ENCODE assay signal across 18 cellular contexts in genomic region chr14:89451229-89451628, GRCh38.
"Had no signal": no experiment of that assay in that cellular context is flagged by ENCODE, and none has a peak within 500 bp of the region (broad histone marks: within the 10 kb centered on the region; RNA-seq: fewer than 3 reads in every experiment).

No MANE protein-coding gene starts in this region.

- H3K36me3 ChIP-seq: esophagus squamous epithelium, gastroesophageal sphincter, neutrophil, thoracic aorta, transverse colon had no signal

- H3K9me3 ChIP-seq: esophagus squamous epithelium, gastroesophageal sphincter, mucosa of descending colon, neutrophil, thoracic aorta, transverse colon had no signal

- H3K27ac Mint-ChIP-seq: dendritic cell treated with granulocyte-macrophage colony-stimulating factor and Interleukin-4, amounts not matched to agents 40 ng/mL and 50 ng/mL, for 4 days had no signal

- H3K27ac ChIP-seq: esophagus squamous epithelium, gastroesophageal sphincter, neutrophil, thoracic aorta, transverse colon had no signal

- H3K4me1 ChIP-seq: esophagus squamous epithelium, gastroesophageal sphincter had no signal

- ATAC-seq: gastroesophageal sphincter; left cardiac atrium; mucosa of descending colon; naive thymus-derived CD8-positive, alpha-beta T cell; stimulated activated naive B cell treated with anti-CD40 and anti-IgM and Interleukin-4, amounts not matched to agents 10 μg/mL and 1 μg/mL and 100 μg/mL, for 72 hours; stimulated activated naive CD8-positive, alpha-beta T cell treated with anti-CD3 and anti-CD28 coated beads, Interleukin-15, amount 100 ng/mL, for 72 hours had no signal

- H3K4me3 Mint-ChIP-seq: dendritic cell treated with granulocyte-macrophage colony-stimulating factor and Interleukin-4, amounts not matched to agents 40 ng/mL and 50 ng/mL, for 4 days; immature natural killer cell; naive thymus-derived CD8-positive, alpha-beta T cell; stimulated activated naive B cell treated with anti-CD40 and anti-IgM and Interleukin-4, amounts not matched to agents 10 μg/mL and 1 μg/mL and 100 μg/mL, for 72 hours; stimulated activated naive CD8-positive, alpha-beta T cell treated with anti-CD3 and anti-CD28 coated beads, Interleukin-15, amount 100 ng/mL, for 72 hours had no signal

- H3K27me3 ChIP-seq: esophagus squamous epithelium, gastroesophageal sphincter, neutrophil, transverse colon had no signal

- H3K9me3 Mint-ChIP-seq: dendritic cell treated with granulocyte-macrophage colony-stimulating factor and Interleukin-4, amounts not matched to agents 40 ng/mL and 50 ng/mL, for 4 days; immature natural killer cell; naive thymus-derived CD8-positive, alpha-beta T cell; stimulated activated naive B cell treated with anti-CD40 and anti-IgM and Interleukin-4, amounts not matched to agents 10 μg/mL and 1 μg/mL and 100 μg/mL, for 72 hours; stimulated activated naive CD8-positive, alpha-beta T cell treated with anti-CD3 and anti-CD28 coated beads, Interleukin-15, amount 100 ng/mL, for 72 hours had no signal

- H3K4me3 ChIP-seq: esophagus squamous epithelium, gastroesophageal sphincter, mucosa of descending colon, thoracic aorta, transverse colon had no signal

- H3K27me3 Mint-ChIP-seq: dendritic cell treated with granulocyte-macrophage colony-stimulating factor and Interleukin-4, amounts not matched to agents 40 ng/mL and 50 ng/mL, for 4 days; naive thymus-derived CD8-positive, alpha-beta T cell; stimulated activated naive B cell treated with anti-CD40 and anti-IgM and Interleukin-4, amounts not matched to agents 10 μg/mL and 1 μg/mL and 100 μg/mL, for 72 hours; stimulated activated naive CD8-positive, alpha-beta T cell treated with anti-CD3 and anti-CD28 coated beads, Interleukin-15, amount 100 ng/mL, for 72 hours had no signal

- DNase-seq: esophagus squamous epithelium; foreskin fibroblast; immature natural killer cell; kidney; left cardiac atrium; mammary epithelial cell; mucosa of descending colon; naive thymus-derived CD8-positive, alpha-beta T cell; small intestine; stimulated activated CD4-positive, alpha-beta T cell treated with anti-CD3 and anti-CD28 coated beads, Interleukin-12 subunit alpha, Interleukin-12 subunit beta, amount 100 ng/mL, for 4 hours; stimulated activated CD4-positive, alpha-beta T cell treated with anti-CD3 and anti-CD28 coated beads, Interleukin-2, amount 100 ng/mL, for 48 hours; stimulated activated naive B cell treated with anti-CD40 and anti-IgM and Interleukin-4, amounts not matched to agents 10 μg/mL and 1 μg/mL and 100 μg/mL, for 72 hours; stimulated activated naive CD8-positive, alpha-beta T cell treated with anti-CD3 and anti-CD28 coated beads, Interleukin-15, amount 100 ng/mL, for 72 hours; transverse colon had no signal
